17 cellular contexts compared by ENCODE assay signal in the genomic region with DNA sequence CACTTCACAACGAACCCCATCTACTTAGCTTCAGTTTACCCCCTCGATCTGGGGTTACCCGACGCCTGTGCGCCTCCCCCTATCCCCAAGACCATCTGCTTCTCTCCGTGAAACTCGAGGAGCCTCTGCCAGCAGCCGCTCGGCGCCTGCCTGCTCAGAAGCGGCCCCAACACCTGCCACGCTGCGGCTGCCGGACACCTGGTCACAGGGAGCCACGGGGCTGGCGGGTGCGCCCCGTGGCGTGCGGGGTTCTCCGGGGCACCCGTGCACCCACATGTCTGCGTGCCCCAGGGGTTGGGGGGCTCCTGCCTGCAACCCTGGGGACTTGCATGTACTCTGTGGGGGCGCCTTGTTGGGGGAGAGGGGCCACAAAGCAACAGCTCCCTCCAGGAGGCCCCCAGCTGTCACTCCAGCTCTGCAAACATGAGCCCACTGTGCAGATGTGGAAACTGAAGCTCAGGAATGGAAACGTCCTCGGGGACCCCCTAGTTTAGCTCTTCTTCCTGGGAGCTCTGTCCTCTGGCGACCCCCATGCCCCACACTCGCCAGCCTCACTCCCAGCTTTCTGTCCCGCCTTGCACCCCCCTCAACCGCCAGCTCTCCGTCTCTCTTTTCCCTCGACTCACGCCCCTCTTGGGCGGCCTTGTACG. TPM values are rescaled to one million over a fixed set of nuclear protein-coding genes. Genes with fewer than 3 reads are reported as not detected.
A peak's percentile ranks its signal among the peaks of the same experiment; 100 is the strongest.
DNase-seq lines count a peak whose midpoint lies in the region; ATAC-seq and TF ChIP-seq lines count a peak whose summit lies in the region.
"Had no signal": no experiment of that assay in that cellular context is flagged by ENCODE, and none has a peak within 500 bp of the region (broad histone marks: within the 10 kb centered on the region; RNA-seq: fewer than 3 reads in every experiment).

No MANE protein-coding gene starts in this region.

- no peak for ATAC-seq in SK-N-SH treated with all-trans-retinoic acid at 6 μM for 48 hours
- no peak for ATAC-seq in GM21576 (IDR thresholded peaks at IDR 0.05; ENCODE audit: unreplicated experiment)
- ATAC-seq in activated T-cell treated with anti-CD3 and anti-CD28 coated beads, Interleukin-2, amount 50 U/mL, for 72 hours (replicated peaks in 1 of 2), result no peak

- H3K18ac ChIP-seq in neuronal stem cell (ENCODE audit: low read length), result no peak overlapping the region

- H3K79me1 ChIP-seq in neuronal stem cell (ENCODE audit: low read depth, low read length), result peaks cover 10% of the 10 kb centered on the region

- H3K4ac ChIP-seq in neuronal stem cell (ENCODE audit: low read length), result no peak overlapping the region

- H3K4me3 Mint-ChIP-seq in activated T-cell treated with anti-CD3 and anti-CD28 coated beads, Interleukin-2, amount 50 U/mL, for 72 hours, result no peak overlapping the region
- H3K4me3 Mint-ChIP-seq: activated CD4-positive, alpha-beta T cell treated with anti-CD3 and anti-CD28 coated beads, Interleukin-2, amount 10 ng/mL, durations not matched to agents 7 days and 5 days; naive B cell had no signal

- POLR2A ChIA-PET in SK-N-SH (lab: Yijun Ruan, JAX), result interaction anchor here (0.6 kb wide), 1 partner anchor 246 kb away, joined by 3 read pairs; no protein-coding TSS in a partner anchor

- H3K23ac ChIP-seq in neuronal stem cell (ENCODE audit: low read depth, low read length, poor library complexity), result peak overlapping the region; percentile 14

- no peak for TF ChIP-seq RAD21 in SK-N-SH (IDR thresholded peaks at IDR 0.05; ENCODE audit: low read length)

- H3K4me1 Mint-ChIP-seq in activated T-cell treated with anti-CD3 and anti-CD28 coated beads, Interleukin-2, amount 50 U/mL, for 72 hours (ENCODE audit: low read depth), result no peaks in the 10 kb centered on the region
- H3K4me1 Mint-ChIP-seq: activated CD4-positive, alpha-beta T cell treated with anti-CD3 and anti-CD28 coated beads, Interleukin-2, amount 10 ng/mL, durations not matched to agents 7 days and 5 days had no signal

- H3K27ac ChIP-seq in SK-N-SH (ENCODE audit: low read depth in 2 of 2, low read length in 1 of 2) (no peak overlapping the region), neuronal stem cell (replicated peaks; ENCODE audit: low read length) (no peak overlapping the region)
- H3K27ac ChIP-seq: lower lobe of right lung had no signal

- no peak overlapping the region for H2BK15ac ChIP-seq in neuronal stem cell (ENCODE audit: low read length)

- H3K36me3 ChIP-seq in SK-N-SH (replicated peaks in 1 of 2; ENCODE audit: control insufficient read depth in 1 of 2, insufficient read depth in 2 of 2, low read length in 1 of 2) (no peaks in the 10 kb centered on the region), neuronal stem cell (replicated peaks in 1 of 2; ENCODE audit: control insufficient read depth in 2 of 2, insufficient read depth in 2 of 2, low read length in 2 of 2) (no peaks in the 10 kb centered on the region)
- H3K36me3 ChIP-seq: esophagus muscularis mucosa, lower lobe of right lung had no signal

- H3K9me3 ChIP-seq in SK-N-SH, result no peaks in the 10 kb centered on the region
- no peaks in the 10 kb centered on the region for H3K9me3 ChIP-seq in neuronal stem cell (replicated peaks in 1 of 2; ENCODE audit: control insufficient read depth in 2 of 2, insufficient read depth in 1 of 2, low read depth in 1 of 2, low read length in 2 of 2)
- H3K9me3 ChIP-seq: esophagus muscularis mucosa, lower lobe of right lung had no signal

- no peak overlapping the region for H3K27ac Mint-ChIP-seq in activated T-cell treated with anti-CD3 and anti-CD28 coated beads, Interleukin-2, amount 50 U/mL, for 72 hours
- H3K27ac Mint-ChIP-seq: activated CD4-positive, alpha-beta T cell treated with anti-CD3 and anti-CD28 coated beads, Interleukin-2, amount 10 ng/mL, durations not matched to agents 7 days and 5 days had no signal

- H3K9me2 ChIP-seq in SK-N-SH, result no peaks in the 10 kb centered on the region

- H3K4me2 ChIP-seq in SK-N-SH (no peak overlapping the region), neuronal stem cell (ENCODE audit: insufficient read depth, low read length, poor library complexity, severe bottlenecking) (no peak overlapping the region)
- H3K4me2 ChIP-seq: smooth muscle cell had no signal

- H3K27me3 ChIP-seq in SK-N-SH (ENCODE audit: insufficient read depth) (no peaks in the 10 kb centered on the region), neuronal stem cell (ENCODE audit: control insufficient read depth in 3 of 3, insufficient read depth in 3 of 3, low read depth in 1 of 3, low read length in 3 of 3) (no peaks in the 10 kb centered on the region)

- CTCF ChIA-PET in SK-N-SH (lab: Yijun Ruan, JAX), result interaction anchor here (0.6 to 13.0 kb wide), 21 partner anchors 8 to 367 kb away, joined by 3 to 200 read pairs (median 5); no protein-coding TSS in a partner anchor

- no peaks in the 10 kb centered on the region for H3K27me3 Mint-ChIP-seq in activated T-cell treated with anti-CD3 and anti-CD28 coated beads, Interleukin-2, amount 50 U/mL, for 72 hours (ENCODE audit: low read depth)
- H3K27me3 Mint-ChIP-seq: activated CD4-positive, alpha-beta T cell treated with anti-CD3 and anti-CD28 coated beads, Interleukin-2, amount 10 ng/mL, durations not matched to agents 7 days and 5 days had no signal

- no peak overlapping the region for H4K8ac ChIP-seq in neuronal stem cell (ENCODE audit: low read depth, low read length)

- H3K36me3 Mint-ChIP-seq in activated T-cell treated with anti-CD3 and anti-CD28 coated beads, Interleukin-2, amount 50 U/mL, for 72 hours (ENCODE audit: insufficient read depth in 2 of 2), result no peaks in the 10 kb centered on the region
- H3K36me3 Mint-ChIP-seq: naive B cell had no signal

- no peaks in the 10 kb centered on the region for H4K20me1 ChIP-seq in SK-N-SH (ENCODE audit: insufficient read depth)

- H3K4me3 ChIP-seq in SK-N-SH (ENCODE audit: low read depth in 2 of 2, low read length in 1 of 2) (no peak overlapping the region), neuronal stem cell (ENCODE audit: low read length in 2 of 2) (no peak overlapping the region)
- H3K4me3 ChIP-seq: esophagus muscularis mucosa, lower lobe of right lung, smooth muscle cell had no signal

- H3K14ac ChIP-seq in neuronal stem cell (ENCODE audit: low read length), result no peak overlapping the region

- H3F3A ChIP-seq in SK-N-SH (replicated peaks; ENCODE audit: insufficient read depth), result peaks cover 5% of the 10 kb centered on the region

- H3K79me2 ChIP-seq in SK-N-SH (ENCODE audit: insufficient read depth), result no peaks in the 10 kb centered on the region

- no peak overlapping the region for H2BK120ac ChIP-seq in neuronal stem cell (ENCODE audit: low read depth, low read length)

- no peak overlapping the region for H4K91ac ChIP-seq in neuronal stem cell (ENCODE audit: low read depth, low read length, poor library complexity)

- H3K9me3 Mint-ChIP-seq in activated T-cell treated with anti-CD3 and anti-CD28 coated beads, Interleukin-2, amount 50 U/mL, for 72 hours, result no peaks in the 10 kb centered on the region
- H3K9me3 Mint-ChIP-seq: activated CD4-positive, alpha-beta T cell treated with anti-CD3 and anti-CD28 coated beads, Interleukin-2, amount 10 ng/mL, durations not matched to agents 7 days and 5 days had no signal

- no peak overlapping the region for H2BK5ac ChIP-seq in neuronal stem cell (ENCODE audit: low read length)

- H2BK12ac ChIP-seq in neuronal stem cell (ENCODE audit: low read length), result no peak overlapping the region

- H3K9ac ChIP-seq in SK-N-SH, result no peak overlapping the region
- H3K9ac ChIP-seq in neuronal stem cell (ENCODE audit: low read depth, low read length, poor library complexity), result peak overlapping the region; percentile 37

- peak; percentile 17 for DNase-seq in SK-N-SH
- peak; percentile 74 for DNase-seq in NCI-H2171 (lab: John Stamatoyannopoulos, UW)
- no peak for DNase-seq in neuronal stem cell (ENCODE audit: low spot score)
- DNase-seq in activated T-cell treated with anti-CD3 and anti-CD28 coated beads, Interleukin-2, amount 50 U/mL, for 72 hours, result no peak
- DNase-seq: activated CD4-positive, alpha-beta T cell treated with anti-CD3 and anti-CD28 coated beads, Interleukin-2, amount 10 ng/mL, durations not matched to agents 7 days and 5 days; activated CD8-positive, alpha-beta memory T cell treated with anti-CD3 and anti-CD28 coated beads, Interleukin-2, amount 50 U/mL, for 48 hours; activated gamma-delta T cell treated with Interleukin-2 at 50 U/mL for 16 hours; amniotic stem cell; Karpas-422; lower lobe of right lung; naive B cell; NCI-H1436 treated with DMSO at 0.1 percent for 48 hours; posterior cingulate gyrus had no signal

- no peak overlapping the region for H2AK5ac ChIP-seq in neuronal stem cell (ENCODE audit: low read depth, low read length)

- WGBS in SK-N-SH (ENCODE audit: low lambda C conversion rate), result 68% methylated on average over 22 of the region's 35 CpGs
- WGBS in neuronal stem cell (ENCODE audit: extremely low coverage in 2 of 2, insufficient read length in 2 of 2, insufficient replicate concordance in 1 of 2), 2 donors, result no CpG with 5 or more reads among the region's 35 CpGs

- no peak for TF ChIP-seq EP300 in SK-N-SH (IDR thresholded peaks at IDR 0.05; ENCODE audit: borderline replicate concordance in 1 of 2, low read depth in 1 of 2, low read length in 1 of 2)

- H2AFZ ChIP-seq in SK-N-SH (ENCODE audit: low read depth), result no peak overlapping the region
- H2AFZ ChIP-seq in neuronal stem cell (ENCODE audit: low read length), result no peak overlapping the region

- no peak for TF ChIP-seq CTCF in SK-N-SH (IDR thresholded peaks at IDR 0.05)

- H3K4me1 ChIP-seq in SK-N-SH (ENCODE audit: control insufficient read depth in 1 of 2, insufficient read depth in 2 of 2, low read depth in 1 of 2, low read length in 1 of 2), result no peaks in the 10 kb centered on the region; a peak in 1 of 4 replicates
- no peaks in the 10 kb centered on the region for H3K4me1 ChIP-seq in neuronal stem cell (ENCODE audit: control insufficient read depth in 2 of 2, insufficient read depth in 1 of 2, low read depth in 1 of 2, low read length in 2 of 2)

RNA-seq across cellular contexts. Expression of a gene that starts 7.0 kb away (rescaled TPM):
- polyA plus RNA-seq in SK-N-SH (2012; rRNA removed), result 2.0 and 3.7 TPM in 2 replicates
- polyA plus RNA-seq in SK-N-SH (2012; cell fraction: cytosol; rRNA removed), result 1.2 and 1.9 TPM in 2 replicates
- 1.6 and 1.9 TPM in 2 replicates for polyA plus RNA-seq in SK-N-SH (2012; cell fraction: nucleus; rRNA removed)
- 42.5 TPM for polyA plus RNA-seq in neuronal stem cell (2013, experiment 1 of 2)
- polyA plus RNA-seq in neuronal stem cell (2013, experiment 2 of 2), result 43.0 TPM
- under 1 TPM; 0.05 to 0.19 TPM for total RNA-seq in activated T-cell treated with anti-CD3 and anti-CD28 coated beads, Interleukin-2, amount 50 U/mL, for 72 hours
- total RNA-seq: activated CD4-positive, alpha-beta T cell treated with anti-CD3 and anti-CD28 coated beads, Interleukin-2, amount 10 ng/mL, durations not matched to agents 7 days and 5 days had no signal

RNA-seq across cellular contexts. Expression of a gene that starts 26.7 kb away (rescaled TPM):
- 0.12 and 0.23 TPM in 2 replicates for polyA plus RNA-seq in SK-N-SH (2012; rRNA removed)
- 0.10 and 0.14 TPM in 2 replicates for polyA plus RNA-seq in SK-N-SH (2012; cell fraction: cytosol; rRNA removed)
- polyA plus RNA-seq in SK-N-SH (2012; cell fraction: nucleus; rRNA removed), result 0.02 and 0.05 TPM in 2 replicates
- polyA plus RNA-seq in neuronal stem cell (2013, experiment 1 of 2), result not detected
- polyA plus RNA-seq in neuronal stem cell (2013, experiment 2 of 2), result 0.01 TPM
- total RNA-seq in activated T-cell treated with anti-CD3 and anti-CD28 coated beads, Interleukin-2, amount 50 U/mL, for 72 hours, result 1 to 10 TPM in 1 of 2 donors, under 1 TPM in 1; 0.67 to 2.3 TPM
- total RNA-seq: smooth muscle cell had no signal
- polyA plus RNA-seq: smooth muscle cell had no signal

RNA-seq across cellular contexts. Expression of a gene that starts 31.5 kb away (rescaled TPM):
- polyA plus RNA-seq in SK-N-SH (2012; rRNA removed), result 0.59 and 0.68 TPM in 2 replicates
- polyA plus RNA-seq in SK-N-SH (2012; cell fraction: cytosol; rRNA removed), result 0.19 and 0.25 TPM in 2 replicates
- 3.6 and 5.9 TPM in 2 replicates for polyA plus RNA-seq in SK-N-SH (2012; cell fraction: nucleus; rRNA removed)
- polyA plus RNA-seq in neuronal stem cell (2013, experiment 1 of 2), result 2.9 TPM
- polyA plus RNA-seq in neuronal stem cell (2013, experiment 2 of 2), result 2.9 TPM
- total RNA-seq in activated T-cell treated with anti-CD3 and anti-CD28 coated beads, Interleukin-2, amount 50 U/mL, for 72 hours, result under 1 TPM; 0.24 to 0.81 TPM
- total RNA-seq: activated CD4-positive, alpha-beta T cell treated with anti-CD3 and anti-CD28 coated beads, Interleukin-2, amount 10 ng/mL, durations not matched to agents 7 days and 5 days; smooth muscle cell had no signal
- polyA plus RNA-seq: smooth muscle cell had no signal

RNA-seq across cellular contexts. Expression of a gene that starts 48.2 kb away (rescaled TPM):
- 0.07 and 0.10 TPM in 2 replicates for polyA plus RNA-seq in SK-N-SH (2012; rRNA removed)
- polyA plus RNA-seq in SK-N-SH (2012; cell fraction: cytosol; rRNA removed), result 0.01 and 0.07 TPM in 2 replicates
- 0.48 and 0.53 TPM in 2 replicates for polyA plus RNA-seq in SK-N-SH (2012; cell fraction: nucleus; rRNA removed)
- polyA plus RNA-seq in neuronal stem cell (2013, experiment 1 of 2), result 0.13 TPM
- polyA plus RNA-seq in neuronal stem cell (2013, experiment 2 of 2), result 0.18 TPM
- under 1 TPM; 0.05 to 0.12 TPM for total RNA-seq in activated T-cell treated with anti-CD3 and anti-CD28 coated beads, Interleukin-2, amount 50 U/mL, for 72 hours
- total RNA-seq: activated CD4-positive, alpha-beta T cell treated with anti-CD3 and anti-CD28 coated beads, Interleukin-2, amount 10 ng/mL, durations not matched to agents 7 days and 5 days; smooth muscle cell had no signal

Comparison
In these comparisons a context has a peak if more than half of its experiments do, and no peak if none do; other contexts are left out.
1. DNase-seq: peak in SK-N-SH (single experiment) and NCI-H2171 (single experiment); none in neuronal stem cell (single experiment) and activated T-cell treated with anti-CD3 and anti-CD28 coated beads, Interleukin-2, amount 50 U/mL, for 72 hours (0 of 2).